ENCODE assay signal across 8 cellular contexts in the genomic region with DNA sequence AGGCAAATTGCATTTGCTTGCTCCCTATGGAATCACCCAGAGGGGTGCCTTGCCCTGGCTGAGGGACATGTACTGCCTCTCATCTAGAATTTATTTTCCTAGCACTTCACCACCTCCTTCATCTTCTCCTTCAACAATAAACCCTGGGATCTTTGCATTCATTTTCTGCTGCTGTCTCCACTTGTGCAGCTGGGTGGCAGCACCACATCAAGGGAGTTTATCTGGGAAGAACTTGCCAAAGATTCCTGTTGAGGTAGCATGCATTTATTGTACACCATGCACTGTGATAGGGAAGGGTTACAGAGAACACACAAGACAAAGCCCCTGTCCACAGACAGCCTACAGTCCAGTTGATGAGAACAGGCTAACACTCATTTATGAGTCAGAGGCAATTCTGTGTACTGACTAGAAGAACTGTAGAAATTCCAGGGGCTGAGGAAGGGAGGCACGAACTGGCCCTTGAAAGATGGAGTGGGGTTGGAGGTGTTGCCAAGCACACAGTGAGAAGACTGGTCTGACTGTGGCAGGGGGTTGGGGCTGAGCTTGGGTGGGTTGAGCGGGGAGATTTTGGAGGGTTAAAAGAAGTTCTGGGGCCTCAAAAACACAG. TPM values are rescaled to one million over a fixed set of nuclear protein-coding genes. Genes with fewer than 3 reads are reported as not detected.
DNase-seq lines count a peak whose midpoint lies in the region; ATAC-seq and TF ChIP-seq lines count a peak whose summit lies in the region.

No MANE protein-coding gene starts in this region.

- H3K27me3 ChIP-seq in Peyer's patch (no peaks in the 10 kb centered on the region), esophagus squamous epithelium (no peaks in the 10 kb centered on the region), trophoblast cell (ENCODE audit: insufficient read depth, low read length) (no peaks in the 10 kb centered on the region)

- no peak overlapping the region for H3K18ac ChIP-seq in trophoblast cell (ENCODE audit: low read length)

- H3K27ac ChIP-seq in Peyer's patch (no peak overlapping the region), esophagus squamous epithelium (no peak overlapping the region), trophoblast cell (ENCODE audit: low read depth, low read length) (no peak overlapping the region)

- no peak overlapping the region for H3K23ac ChIP-seq in trophoblast cell (ENCODE audit: low read length)

- no peak overlapping the region for H3K9ac ChIP-seq in trophoblast cell (ENCODE audit: low read length)

- no peaks in the 10 kb centered on the region for H3K79me2 ChIP-seq in trophoblast cell (ENCODE audit: control insufficient read depth, insufficient read depth, low read length, poor library complexity)

- H3K4me3 ChIP-seq in Peyer's patch = no peak overlapping the region
- no peak overlapping the region for H3K4me3 ChIP-seq in esophagus squamous epithelium
- H3K4me3 ChIP-seq in trophoblast cell (ENCODE audit: low read depth, low read length) = no peak overlapping the region

- peaks cover 4% of the 10 kb centered on the region for H3K79me1 ChIP-seq in trophoblast cell (ENCODE audit: low read length)

- H3K4ac ChIP-seq in trophoblast cell (ENCODE audit: low read depth, low read length) = no peak overlapping the region

- peaks cover 0 to 45% (median 0%) of the 10 kb centered on the region in 3 donors for H3K36me3 ChIP-seq in Peyer's patch
- peaks cover 7 to 89% (median 28%) of the 10 kb centered on the region in 3 donors for H3K36me3 ChIP-seq in esophagus squamous epithelium
- peaks cover 35% of the 10 kb centered on the region in 2 experiments for H3K36me3 ChIP-seq in trophoblast cell (ENCODE audit: control insufficient read depth in 1 of 2, insufficient read depth in 2 of 2, low read length in 2 of 2)

- no peak overlapping the region for H2BK5ac ChIP-seq in trophoblast cell (ENCODE audit: low read depth, low read length, poor library complexity)

- no peak overlapping the region for H4K12ac ChIP-seq in trophoblast cell (ENCODE audit: low read depth, low read length)

- DNase-seq in A172 (ENCODE audit: low spot score) (peak; percentile 57), Peyer's patch (no peak), esophagus squamous epithelium (lab: John Stamatoyannopoulos, UW) (no peak), trophoblast cell (peak; percentile 31 to 63)

- H3K9me3 ChIP-seq in Peyer's patch = no peaks in the 10 kb centered on the region
- no peaks in the 10 kb centered on the region for H3K9me3 ChIP-seq in esophagus squamous epithelium
- H3K9me3 ChIP-seq in trophoblast cell (ENCODE audit: insufficient read depth, low read depth, low read length) = no peaks in the 10 kb centered on the region

- H2AK5ac ChIP-seq in trophoblast cell (ENCODE audit: low read length) = no peak overlapping the region

- ATAC-seq in GM18870 (IDR thresholded peaks at IDR 0.05; ENCODE audit: unreplicated experiment) (no peak), HG03196 (IDR thresholded peaks at IDR 0.05; ENCODE audit: unreplicated experiment) (no peak), HG02610 (IDR thresholded peaks at IDR 0.05; ENCODE audit: unreplicated experiment) (no peak)

- H4K8ac ChIP-seq in trophoblast cell (ENCODE audit: low read depth, low read length) = no peak overlapping the region

- TF ChIP-seq POLR2A in Peyer's patch (IDR thresholded peaks at IDR 0.05) (no peak), esophagus squamous epithelium (IDR thresholded peaks at IDR 0.05) (no peak)

- H2BK120ac ChIP-seq in trophoblast cell (ENCODE audit: insufficient read depth, low read length, poor library complexity) = no peak overlapping the region

- WGBS in esophagus squamous epithelium, 2 donors = 78 to 93% methylated on average over 2 of the region's 2 CpGs
- WGBS in trophoblast cell (ENCODE audit: extremely low coverage, insufficient coverage, insufficient read length) = no CpG with 5 or more reads among the region's 2 CpGs

- H2BK12ac ChIP-seq in trophoblast cell (ENCODE audit: low read length) = no peak overlapping the region

- H3K4me1 ChIP-seq in Peyer's patch (no peaks in the 10 kb centered on the region), esophagus squamous epithelium (no peaks in the 10 kb centered on the region), trophoblast cell (ENCODE audit: control insufficient read depth in 1 of 2, insufficient read depth in 2 of 2, low read length in 2 of 2) (peaks cover 12 to 15% of the 10 kb centered on the region in 2 experiments)

- H3K14ac ChIP-seq in trophoblast cell (ENCODE audit: low read length) = no peak overlapping the region

- TF ChIP-seq CTCF in GM12873 (IDR thresholded peaks at IDR 0.05; ENCODE audit: insufficient read depth, low read depth, low read length, missing control alignments) (peak; percentile 27), Peyer's patch (IDR thresholded peaks at IDR 0.05) (peak in 4 of 6 experiments; percentile 30 to 70 (median 63)), esophagus squamous epithelium (IDR thresholded peaks at IDR 0.05) (peak in 5 of 6 experiments; percentile 43 to 72 (median 57))

- intact Hi-C loops in esophagus squamous epithelium (cut with DNase I) = no loop called here

- no peak overlapping the region for H3K4me2 ChIP-seq in trophoblast cell (ENCODE audit: low read length)

- no peak overlapping the region for H4K91ac ChIP-seq in trophoblast cell (ENCODE audit: low read depth, low read length)

- H2AFZ ChIP-seq in trophoblast cell (ENCODE audit: insufficient read depth, low read length, poor library complexity) = no peak overlapping the region

RNA-seq across cellular contexts. Expression of a gene that starts 17.5 kb away (rescaled TPM):
- not detected in 2 replicates for total RNA-seq in A172 (2014; rRNA removed; shearing (Covaris generic))
- not detected for total RNA-seq in Peyer's patch
- total RNA-seq in esophagus squamous epithelium = not detected
- not detected in 2 replicates for polyA plus RNA-seq in trophoblast cell (2013)

RNA-seq across cellular contexts. Expression of a gene that starts 30.0 kb away (rescaled TPM):
- 258 TPM in 2 replicates for total RNA-seq in A172 (2014; rRNA removed; shearing (Covaris generic))
- total RNA-seq in Peyer's patch = 100 to 1,000 TPM; 183 to 233 (median 201) TPM
- 100 to 1,000 TPM; 121 to 260 (median 189) TPM for total RNA-seq in esophagus squamous epithelium
- polyA plus RNA-seq in trophoblast cell (2013) = 162 and 167 TPM in 2 replicates

RNA-seq across cellular contexts. Expression of a gene that starts 56.5 kb away (rescaled TPM):
- total RNA-seq in A172 (2014; rRNA removed; shearing (Covaris generic)) = 18.4 and 21.4 TPM in 2 replicates
- total RNA-seq in Peyer's patch = 100 to 1,000 TPM in 1 of 4 donors, 10 to 100 TPM in 3; 26.1 to 121 (median 38.3) TPM
- total RNA-seq in esophagus squamous epithelium = 10 to 100 TPM; 10.6 to 22.7 (median 16.6) TPM
- 11.3 TPM in 2 replicates for polyA plus RNA-seq in trophoblast cell (2013)

Comparison
In these comparisons a context has a peak if more than half of its experiments do, and no peak if none do; other contexts are left out.
1. DNase-seq: peak in A172 (single experiment) and trophoblast cell (2 of 2); none in Peyer's patch (0 of 3) and esophagus squamous epithelium (single experiment).
2. Peak in every context shown above with its lines, with median percentiles within 50 percentile points of each other: CTCF ChIP-seq.